In genomic region chr3:126418661-126419131, GRCh38 we compare ENCODE assay signal across 1 cellular context.
TF ChIP-seq lines count a peak whose summit lies in the region.

No MANE protein-coding gene starts in this region.

TF ChIP-seq in H1, 55 proteins besides CTCF, POLR2A, EP300 and RAD21 (continued from another document):
- no peak for TF ChIP-seq JUN (IDR thresholded peaks at IDR 0.05; ENCODE audit: low read depth, low read length)
- TF ChIP-seq KDM5A (IDR thresholded peaks at IDR 0.05; ENCODE audit: low read length), result no peak
- TF ChIP-seq RNF2 (IDR thresholded peaks at IDR 0.05; ENCODE audit: borderline replicate concordance, low read depth, low read length, missing control alignments, poor library complexity, severe bottlenecking), result no peak
- TF ChIP-seq SP2 (IDR thresholded peaks at IDR 0.05; ENCODE audit: low read length), result no peak
- TF ChIP-seq POU5F1 (IDR thresholded peaks at IDR 0.05; ENCODE audit: low read depth, low read length), result no peak
- no peak for TF ChIP-seq TAF1 (IDR thresholded peaks at IDR 0.05; ENCODE audit: low read depth, low read length)
- TF ChIP-seq TBP (IDR thresholded peaks at IDR 0.05; ENCODE audit: low read depth, low read length), result no peak
- TF ChIP-seq CTBP2 (IDR thresholded peaks at IDR 0.05; ENCODE audit: borderline replicate concordance, insufficient read depth, insufficient read length, low read length), result no peak
- TF ChIP-seq SUZ12 (IDR thresholded peaks at IDR 0.05; ENCODE audit: low read length), result no peak
- TF ChIP-seq FOSL1 (IDR thresholded peaks at IDR 0.05; ENCODE audit: insufficient read depth, low read depth, low read length), result no peak
